32 cellular contexts compared by ENCODE assay signal in genomic region chr14:93199031-93199430, GRCh38.
"Had no signal": no experiment of that assay in that cellular context is flagged by ENCODE, and none has a peak within 500 bp of the region (broad histone marks: within the 10 kb centered on the region; RNA-seq: fewer than 3 reads in every experiment).

No MANE protein-coding gene starts in this region.

- FAIRE-seq: astrocyte, bronchial epithelial cell, colon had no signal

- H3K4me3 ChIP-seq: esophagus muscularis mucosa, gastroesophageal sphincter, heart right ventricle had no signal

- H3K36me3 ChIP-seq: brain microvascular endothelial cell, esophagus muscularis mucosa had no signal

- H3K27ac ChIP-seq: brain microvascular endothelial cell, esophagus muscularis mucosa, foreskin keratinocyte, gastroesophageal sphincter, heart right ventricle had no signal

- H3K4me1 ChIP-seq: esophagus muscularis mucosa, foreskin keratinocyte, gastroesophageal sphincter had no signal

- H3K4me1 Mint-ChIP-seq: activated CD4-positive, alpha-beta T cell treated with anti-CD3 and anti-CD28 coated beads, Interleukin-2, amount 10 ng/mL, durations not matched to agents 24 days and 14 days had no signal

- H3K9me3 ChIP-seq: esophagus muscularis mucosa, gastroesophageal sphincter, heart right ventricle had no signal

- H3K27ac Mint-ChIP-seq: activated CD4-positive, alpha-beta memory T cell treated with anti-CD3 and anti-CD28 coated beads for 36 hours; activated CD4-positive, alpha-beta T cell treated with anti-CD3 and anti-CD28 coated beads for 36 hours; activated CD4-positive, alpha-beta T cell treated with anti-CD3 and anti-CD28 coated beads, Interleukin-2, amount 10 ng/mL, durations not matched to agents 24 days and 14 days; activated CD8-positive, alpha-beta T cell treated with anti-CD3 and anti-CD28 coated beads, Interleukin-2, amount 10 ng/mL, durations not matched to agents 7 days and 5 days; activated naive CD8-positive, alpha-beta T cell; activated T-helper 17 cell treated with anti-CD3 and anti-CD28 coated beads, Interleukin-2, amount 50 U/mL, for 72 hours; effector memory CD8-positive, alpha-beta T cell; T-helper 17 cell; T-helper 2 cell treated with Interferon-gamma antibody and Interleukin-4, amounts not matched to agents 5 μg/mL and 100 μg/mL, for 36 hours had no signal

- H3K27me3 Mint-ChIP-seq: activated CD4-positive, alpha-beta memory T cell treated with anti-CD3 and anti-CD28 coated beads for 36 hours; activated CD4-positive, alpha-beta T cell treated with anti-CD3 and anti-CD28 coated beads for 36 hours; activated CD4-positive, alpha-beta T cell treated with anti-CD3 and anti-CD28 coated beads, Interleukin-2, amount 10 ng/mL, durations not matched to agents 24 days and 14 days; activated naive CD8-positive, alpha-beta T cell; activated T-helper 17 cell treated with anti-CD3 and anti-CD28 coated beads, Interleukin-2, amount 50 U/mL, for 72 hours; effector memory CD8-positive, alpha-beta T cell; T-helper 17 cell had no signal

- DNase-seq: activated CD4-positive, alpha-beta memory T cell treated with anti-CD3 and anti-CD28 coated beads for 36 hours; activated CD4-positive, alpha-beta T cell treated with anti-CD3 and anti-CD28 coated beads for 36 hours; activated CD4-positive, alpha-beta T cell treated with anti-CD3 and anti-CD28 coated beads, Interleukin-2, amount 10 ng/mL, durations not matched to agents 24 days and 14 days; activated CD4-positive, CD25-positive, alpha-beta regulatory T cell; activated CD4-positive, CD25-positive, alpha-beta regulatory T cell treated with anti-CD3 and anti-CD28 coated beads, Interleukin-2, amount 50 U/mL, for 72 hours; activated CD8-positive, alpha-beta T cell treated with anti-CD3 and anti-CD28 coated beads, Interleukin-2, amount 10 ng/mL, durations not matched to agents 7 days and 5 days; activated effector memory CD4-positive, alpha-beta T cell treated with Interleukin-2 at 50 U/mL for 16 hours; activated gamma-delta T cell treated with Interleukin-2 at 50 U/mL for 16 hours; activated naive CD4-positive, alpha-beta T cell treated with anti-CD3 and anti-CD28 coated beads, Interleukin-2, amount 50 U/mL, for 16 hours; activated naive CD4-positive, alpha-beta T cell treated with Interleukin-2 at 50 U/mL for 16 hours; activated T-cell treated with anti-CD3 and anti-CD28 coated beads, Interleukin-2, amount 50 U/mL, for 4 hours; amniotic stem cell; anterior cingulate cortex; brain microvascular endothelial cell; cortex of kidney; dermis blood vessel endothelial cell; effector CD4-positive, alpha-beta T cell; effector memory CD8-positive, alpha-beta T cell; erythroblast; foreskin keratinocyte; heart right ventricle; T-helper 1 cell; T-helper 17 cell; T1000 had no signal

- H3K4me3 Mint-ChIP-seq: activated CD4-positive, alpha-beta memory T cell treated with anti-CD3 and anti-CD28 coated beads for 36 hours; activated CD4-positive, alpha-beta T cell treated with anti-CD3 and anti-CD28 coated beads for 36 hours; activated CD4-positive, alpha-beta T cell treated with anti-CD3 and anti-CD28 coated beads, Interleukin-2, amount 10 ng/mL, durations not matched to agents 24 days and 14 days; activated CD8-positive, alpha-beta T cell treated with anti-CD3 and anti-CD28 coated beads, Interleukin-2, amount 10 ng/mL, durations not matched to agents 7 days and 5 days; activated naive CD8-positive, alpha-beta T cell; activated T-cell treated with anti-CD3 and anti-CD28 coated beads, Interleukin-2, amount 50 U/mL, for 4 hours; activated T-helper 17 cell treated with anti-CD3 and anti-CD28 coated beads, Interleukin-2, amount 50 U/mL, for 72 hours; effector memory CD8-positive, alpha-beta T cell; T-helper 17 cell; T-helper 2 cell treated with Interferon-gamma antibody and Interleukin-4, amounts not matched to agents 5 μg/mL and 100 μg/mL, for 36 hours had no signal

- H3K9me3 Mint-ChIP-seq: activated CD4-positive, alpha-beta memory T cell treated with anti-CD3 and anti-CD28 coated beads for 36 hours; activated CD4-positive, alpha-beta T cell treated with anti-CD3 and anti-CD28 coated beads, Interleukin-2, amount 10 ng/mL, durations not matched to agents 24 days and 14 days; activated T-cell treated with anti-CD3 and anti-CD28 coated beads, Interleukin-2, amount 50 U/mL, for 4 hours; activated T-helper 17 cell treated with anti-CD3 and anti-CD28 coated beads, Interleukin-2, amount 50 U/mL, for 72 hours; effector memory CD8-positive, alpha-beta T cell; T-helper 2 cell treated with Interferon-gamma antibody and Interleukin-4, amounts not matched to agents 5 μg/mL and 100 μg/mL, for 36 hours had no signal

- H3K27me3 ChIP-seq: brain microvascular endothelial cell, esophagus muscularis mucosa, foreskin keratinocyte, gastroesophageal sphincter, heart right ventricle had no signal

- ATAC-seq: activated CD4-positive, alpha-beta T cell treated with anti-CD3 and anti-CD28 coated beads for 36 hours; activated CD8-positive, alpha-beta T cell treated with anti-CD3 and anti-CD28 coated beads, Interleukin-2, amount 10 ng/mL, durations not matched to agents 7 days and 5 days; activated T-cell treated with anti-CD3 and anti-CD28 coated beads, Interleukin-2, amount 50 U/mL, for 4 hours; activated T-helper 17 cell treated with anti-CD3 and anti-CD28 coated beads, Interleukin-2, amount 50 U/mL, for 72 hours; effector memory CD8-positive, alpha-beta T cell; foreskin keratinocyte; gastroesophageal sphincter; heart right ventricle; T-helper 17 cell had no signal
